14 cellular contexts compared by ENCODE assay signal in the genomic region with DNA sequence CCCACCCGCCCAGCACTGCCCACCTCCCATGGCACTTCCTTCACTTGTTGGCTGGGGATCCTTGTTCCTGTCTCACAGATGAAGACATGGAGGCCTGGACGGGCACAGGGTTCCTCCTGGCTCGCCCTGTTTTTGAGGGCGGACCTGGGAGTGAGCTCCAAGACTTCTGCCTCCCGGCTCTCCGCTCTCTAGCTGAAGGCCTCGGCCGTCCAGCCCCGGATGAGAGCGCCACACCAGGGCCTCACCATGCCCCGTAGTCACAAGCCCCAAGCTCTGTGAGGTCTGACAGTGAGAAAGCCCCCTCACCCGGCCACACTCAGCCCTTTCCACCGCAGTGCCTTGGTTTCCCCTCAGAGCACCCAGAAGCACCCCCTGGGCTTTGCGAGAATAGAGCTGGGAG. TPM values are rescaled to one million over a fixed set of nuclear protein-coding genes. Genes with fewer than 3 reads are reported as not detected.
DNase-seq lines count a peak whose midpoint lies in the region.
"Had no signal": no experiment of that assay in that cellular context is flagged by ENCODE, and none has a peak within 500 bp of the region (broad histone marks: within the 10 kb centered on the region; RNA-seq: fewer than 3 reads in every experiment).

No MANE protein-coding gene starts in this region.

- no peak overlapping the region for H3K18ac ChIP-seq in neuronal stem cell (ENCODE audit: low read length)

- H2AK5ac ChIP-seq in neuronal stem cell (ENCODE audit: low read depth, low read length) = no peak overlapping the region

- no peaks in the 10 kb centered on the region for H3K9me3 ChIP-seq in BLaER1 treated with 17β-estradiol and CSF1 and Interleukin-3, amounts not matched to agents 10 nM and 100 nM (replicated peaks in 1 of 11)
- H3K9me3 ChIP-seq in neuronal stem cell (replicated peaks in 1 of 2; ENCODE audit: control insufficient read depth in 2 of 2, insufficient read depth in 1 of 2, low read depth in 1 of 2, low read length in 2 of 2) = peaks cover 0 to 2% of the 10 kb centered on the region in 2 donors
- H3K9me3 ChIP-seq: A549, HAP-1 had no signal

- H4K20me1 ChIP-seq in BLaER1 treated with 17β-estradiol and CSF1 and Interleukin-3, amounts not matched to agents 10 nM and 100 nM = peaks cover 96 to 100% (median 100%) of the 10 kb centered on the region in 11 experiments

- H3K4ac ChIP-seq in neuronal stem cell (ENCODE audit: low read length) = no peak overlapping the region

- no peak overlapping the region for H3K4me3 ChIP-seq in BLaER1 treated with 17β-estradiol and CSF1 and Interleukin-3, amounts not matched to agents 10 nM and 100 nM
- H3K4me3 ChIP-seq in neuronal stem cell (ENCODE audit: low read length in 2 of 2) = no peak overlapping the region
- H3K4me3 ChIP-seq: A549, GM12878, HAP-1, K562 had no signal

- H3K9ac ChIP-seq in BLaER1 treated with 17β-estradiol and CSF1 and Interleukin-3, amounts not matched to agents 10 nM and 100 nM = peak overlapping the region in 1 of 11 experiments; percentile 20; a peak in 1 of 22 replicates
- H3K9ac ChIP-seq in neuronal stem cell (ENCODE audit: low read depth, low read length, poor library complexity) = no peak overlapping the region

- H2BK120ac ChIP-seq in neuronal stem cell (ENCODE audit: low read depth, low read length) = no peak overlapping the region

- H3K79me1 ChIP-seq in neuronal stem cell (ENCODE audit: low read depth, low read length) = peaks cover 19% of the 10 kb centered on the region

- peak; percentile 15 for DNase-seq in 8988T
- DNase-seq in neuronal stem cell (ENCODE audit: low spot score) = no peak
- no peak for DNase-seq in AG20443 (ENCODE audit: low spot score)
- no peak for DNase-seq in NCI-H2029 (lab: John Stamatoyannopoulos, UW)
- no peak for DNase-seq in NCI-H748 (lab: John Stamatoyannopoulos, UW; ENCODE audit: unreplicated experiment)
- DNase-seq: CD4-positive, CD25-positive, alpha-beta regulatory T cell; DMS53; GOT3 had no signal

- no peak overlapping the region for H3K27ac ChIP-seq in BLaER1 treated with 17β-estradiol and CSF1 and Interleukin-3, amounts not matched to agents 10 nM and 100 nM
- H3K27ac ChIP-seq in neuronal stem cell (replicated peaks; ENCODE audit: low read length) = no peak overlapping the region
- H3K27ac ChIP-seq: A549 had no signal

- no peaks in the 10 kb centered on the region for H3K27me3 Mint-ChIP-seq in dendritic cell treated with granulocyte-macrophage colony-stimulating factor and Interleukin-4, amounts not matched to agents 40 ng/mL and 50 ng/mL, for 4 days
- H3K27me3 Mint-ChIP-seq: CD4-positive, CD25-positive, alpha-beta regulatory T cell had no signal

- peaks cover 75% of the 10 kb centered on the region for H3K4me1 Mint-ChIP-seq in dendritic cell treated with granulocyte-macrophage colony-stimulating factor and Interleukin-4, amounts not matched to agents 40 ng/mL and 50 ng/mL, for 4 days (ENCODE audit: low read depth)

- H3K4me2 ChIP-seq in BLaER1 treated with 17β-estradiol and CSF1 and Interleukin-3, amounts not matched to agents 10 nM and 100 nM = peak overlapping the region; percentile 46 to 98 (median 96)
- H3K4me2 ChIP-seq in neuronal stem cell (ENCODE audit: insufficient read depth, low read length, poor library complexity, severe bottlenecking) = peak overlapping the region; percentile 11
- H3K4me2 ChIP-seq: A549 had no signal

- intact Hi-C loops in dendritic cell treated with granulocyte-macrophage colony-stimulating factor and Interleukin-4, amounts not matched to agents 40 ng/mL and 50 ng/mL, for 4 days (cut with micrococcal nuclease) = no loop called here

- H3K23ac ChIP-seq in neuronal stem cell (ENCODE audit: low read depth, low read length, poor library complexity) = peak overlapping the region; percentile 55

- H3K4me1 ChIP-seq in BLaER1 treated with 17β-estradiol and CSF1 and Interleukin-3, amounts not matched to agents 10 nM and 100 nM = peaks cover 58 to 80% (median 69%) of the 10 kb centered on the region in 10 experiments
- peaks cover 0 to under 1% of the 10 kb centered on the region in 2 donors for H3K4me1 ChIP-seq in neuronal stem cell (ENCODE audit: control insufficient read depth in 2 of 2, insufficient read depth in 1 of 2, low read depth in 1 of 2, low read length in 2 of 2)
- H3K4me1 ChIP-seq: A549, HAP-1 had no signal

- H3K36me3 Mint-ChIP-seq in dendritic cell treated with granulocyte-macrophage colony-stimulating factor and Interleukin-4, amounts not matched to agents 40 ng/mL and 50 ng/mL, for 4 days (ENCODE audit: low read depth) = peaks cover 37% of the 10 kb centered on the region
- H3K36me3 Mint-ChIP-seq: CD4-positive, CD25-positive, alpha-beta regulatory T cell had no signal

- H2BK5ac ChIP-seq in neuronal stem cell (ENCODE audit: low read length) = peak overlapping the region; percentile 53

- peaks cover 21 to 83% (median 53%) of the 10 kb centered on the region in 11 experiments for H3K36me3 ChIP-seq in BLaER1 treated with 17β-estradiol and CSF1 and Interleukin-3, amounts not matched to agents 10 nM and 100 nM
- peaks cover 6 to 33% of the 10 kb centered on the region in 2 donors for H3K36me3 ChIP-seq in neuronal stem cell (replicated peaks in 1 of 2; ENCODE audit: control insufficient read depth in 2 of 2, insufficient read depth in 2 of 2, low read length in 2 of 2)

- no peaks in the 10 kb centered on the region for H3K27me3 ChIP-seq in BLaER1 treated with 17β-estradiol and CSF1 and Interleukin-3, amounts not matched to agents 10 nM and 100 nM
- no peaks in the 10 kb centered on the region for H3K27me3 ChIP-seq in neuronal stem cell (ENCODE audit: control insufficient read depth in 3 of 3, insufficient read depth in 3 of 3, low read depth in 1 of 3, low read length in 3 of 3)

- no peak overlapping the region for H2AFZ ChIP-seq in neuronal stem cell (ENCODE audit: low read length)

- H3K9me3 Mint-ChIP-seq in dendritic cell treated with granulocyte-macrophage colony-stimulating factor and Interleukin-4, amounts not matched to agents 40 ng/mL and 50 ng/mL, for 4 days = no peaks in the 10 kb centered on the region
- H3K9me3 Mint-ChIP-seq: CD4-positive, CD25-positive, alpha-beta regulatory T cell had no signal

- peak overlapping the region; percentile 82 for H4K8ac ChIP-seq in neuronal stem cell (ENCODE audit: low read depth, low read length)

- H3K27ac Mint-ChIP-seq in dendritic cell treated with granulocyte-macrophage colony-stimulating factor and Interleukin-4, amounts not matched to agents 40 ng/mL and 50 ng/mL, for 4 days = peak overlapping the region; percentile 67
- H3K27ac Mint-ChIP-seq: CD4-positive, CD25-positive, alpha-beta regulatory T cell had no signal

- no peak overlapping the region for H3K4me3 Mint-ChIP-seq in dendritic cell treated with granulocyte-macrophage colony-stimulating factor and Interleukin-4, amounts not matched to agents 40 ng/mL and 50 ng/mL, for 4 days
- H3K4me3 Mint-ChIP-seq: CD4-positive, CD25-positive, alpha-beta regulatory T cell had no signal

- no peak overlapping the region for H4K91ac ChIP-seq in neuronal stem cell (ENCODE audit: low read depth, low read length, poor library complexity)

- no peak overlapping the region for H2BK12ac ChIP-seq in neuronal stem cell (ENCODE audit: low read length)

- H3K14ac ChIP-seq in neuronal stem cell (ENCODE audit: low read length) = no peak overlapping the region

- no CpG with 5 or more reads among the region's 14 CpGs for WGBS in neuronal stem cell (ENCODE audit: extremely low coverage in 2 of 2, insufficient read length in 2 of 2, insufficient replicate concordance in 1 of 2), 2 donors

- no peak overlapping the region for H2BK15ac ChIP-seq in neuronal stem cell (ENCODE audit: low read length)

RNA-seq across cellular contexts. Expression of gene TPCN2, which starts 9.1 kb away (rescaled TPM):
- 4.3 TPM for polyA plus RNA-seq in neuronal stem cell (2013, experiment 1 of 2)
- polyA plus RNA-seq in neuronal stem cell (2013, experiment 2 of 2) = 4.3 TPM

RNA-seq across cellular contexts. Expression of gene MRGPRF, which starts 44.8 kb away (rescaled TPM):
- polyA plus RNA-seq in neuronal stem cell (2013, experiment 1 of 2) = 2.2 TPM
- polyA plus RNA-seq in neuronal stem cell (2013, experiment 2 of 2) = 2.0 TPM
- polyA plus RNA-seq: CD4-positive, CD25-positive, alpha-beta regulatory T cell; GM12878; K562 had no signal
